Comparison of ENCODE assay signal across 8 cellular contexts in the genomic region with DNA sequence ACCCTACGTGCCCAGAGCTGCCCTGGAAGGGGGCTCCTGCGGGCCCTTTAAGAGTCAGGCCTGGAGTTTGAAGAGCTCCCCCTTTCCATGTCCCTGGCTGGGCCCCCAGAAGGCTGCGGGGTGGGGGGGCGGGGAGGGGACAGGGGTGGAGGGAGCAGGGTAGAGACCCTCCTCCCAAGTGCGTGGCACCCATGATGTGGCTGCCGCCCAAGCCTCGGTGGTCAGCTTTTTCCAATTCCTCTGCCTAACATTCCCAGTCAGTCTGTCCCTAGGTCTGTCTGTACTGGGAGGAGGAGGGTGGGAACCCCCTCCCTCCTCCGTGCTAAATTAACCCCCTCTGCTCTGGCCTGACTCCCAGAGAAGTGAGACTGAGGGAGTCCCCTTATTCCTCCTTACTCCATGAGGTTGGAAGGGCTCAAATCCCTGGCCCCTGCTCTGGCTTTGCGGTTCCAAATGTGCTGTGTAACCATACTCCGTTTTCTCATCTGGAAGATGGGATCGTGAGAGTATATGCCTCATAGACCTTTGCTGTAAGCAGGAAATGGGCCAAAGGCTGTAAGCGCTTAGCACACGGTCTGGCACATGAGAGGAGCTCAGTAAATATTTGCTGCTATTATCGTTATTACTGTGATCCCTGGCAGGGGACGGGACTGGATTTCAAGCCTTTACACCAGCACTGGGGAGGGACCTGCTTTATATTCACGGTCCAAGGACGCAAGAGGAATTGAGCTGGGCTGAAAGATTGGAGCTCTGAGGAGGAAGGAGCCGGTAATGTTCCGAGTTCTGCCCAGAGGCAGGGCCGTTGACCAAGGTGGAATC. TPM values are rescaled to one million over a fixed set of nuclear protein-coding genes. Genes with fewer than 3 reads are reported as not detected.
A peak's percentile ranks its signal among the peaks of the same experiment; 100 is the strongest.
DNase-seq lines count a peak whose midpoint lies in the region; ATAC-seq and TF ChIP-seq lines count a peak whose summit lies in the region.

No MANE protein-coding gene starts in this region.

- peaks cover 62% of the 10 kb centered on the region for H3K27me3 Mint-ChIP-seq in stimulated activated naive CD8-positive, alpha-beta T cell treated with anti-CD3 and anti-CD28 coated beads, Interleukin-15, amount 100 ng/mL, for 72 hours

- intact Hi-C loops in upper lobe of right lung (cut with DNase I), result no loop called here

- peak overlapping the region; percentile 61 for H3K27ac ChIP-seq in brain microvascular endothelial cell
- H3K27ac ChIP-seq in upper lobe of right lung, result peak overlapping the region; percentile 75

- H3K9me3 ChIP-seq in upper lobe of right lung, result no peaks in the 10 kb centered on the region

- ATAC-seq in stimulated activated naive CD8-positive, alpha-beta T cell treated with anti-CD3 and anti-CD28 coated beads, Interleukin-15, amount 100 ng/mL, for 72 hours, result peak; percentile 61
- ATAC-seq in stimulated activated naive CD8-positive, alpha-beta T cell treated with anti-CD3 and anti-CD28 coated beads, Interleukin-15, Interleukin-2, amounts not matched to agents 100 U/mL and 50 U/mL, for 24 hours, result no peak
- ATAC-seq in left lobe of liver, result peak; percentile 71
- no peak for ATAC-seq in upper lobe of right lung

- no peak for TF ChIP-seq CTCF in brain microvascular endothelial cell (IDR thresholded peaks at IDR 0.05; ENCODE audit: low read depth, low read length, missing control alignments)
- no peak for TF ChIP-seq CTCF in upper lobe of right lung (IDR thresholded peaks at IDR 0.05)

- in situ Hi-C loops in brain microvascular endothelial cell (cut with HindIII; ENCODE audit: low pct_ligation_motif_present, low sequenced_read_pairs), result no loop called here

- DNase-seq in stimulated activated naive CD8-positive, alpha-beta T cell treated with anti-CD3 and anti-CD28 coated beads, Interleukin-15, amount 100 ng/mL, for 72 hours, result no peak
- no peak for DNase-seq in stimulated activated naive CD8-positive, alpha-beta T cell treated with anti-CD3 and anti-CD28 coated beads, Interleukin-15, Interleukin-2, amounts not matched to agents 100 U/mL and 50 U/mL, for 24 hours
- DNase-seq in brain microvascular endothelial cell (peak; percentile 32), left lobe of liver (ENCODE audit: low spot score) (peak; percentile 58), upper lobe of right lung (no peak), NCI-H524 treated with DMSO at 0.1 percent for 48 hours (lab: John Stamatoyannopoulos, UW) (no peak)
- no peak for DNase-seq in stimulated activated CD4-positive, alpha-beta T cell treated with anti-CD3 and anti-CD28 coated beads, Interleukin-12 subunit alpha, Interleukin-12 subunit beta, amount 100 ng/mL, for 4 hours
- DNase-seq in stimulated activated CD4-positive, alpha-beta T cell treated with anti-CD3 and anti-CD28 coated beads, Interleukin-2, amount 100 ng/mL, for 48 hours, result no peak

- H3K36me3 ChIP-seq in brain microvascular endothelial cell (replicated peaks), result no peaks in the 10 kb centered on the region
- H3K36me3 ChIP-seq in upper lobe of right lung, result no peaks in the 10 kb centered on the region

- H3K4me3 ChIP-seq in brain microvascular endothelial cell (ENCODE audit: low read depth, low read length), result peak overlapping the region; percentile 55
- peak overlapping the region; percentile 44 for H3K4me3 ChIP-seq in upper lobe of right lung

- H3K4me3 Mint-ChIP-seq in stimulated activated naive CD8-positive, alpha-beta T cell treated with anti-CD3 and anti-CD28 coated beads, Interleukin-15, amount 100 ng/mL, for 72 hours, result peak overlapping the region; percentile 70 to 73

- no peaks in the 10 kb centered on the region for H3K9me3 Mint-ChIP-seq in stimulated activated naive CD8-positive, alpha-beta T cell treated with anti-CD3 and anti-CD28 coated beads, Interleukin-15, amount 100 ng/mL, for 72 hours

- peak overlapping the region; percentile 45 to 74 for H3K27ac Mint-ChIP-seq in stimulated activated naive CD8-positive, alpha-beta T cell treated with anti-CD3 and anti-CD28 coated beads, Interleukin-15, amount 100 ng/mL, for 72 hours

- peaks cover 34% of the 10 kb centered on the region for H3K4me1 ChIP-seq in upper lobe of right lung

- no peaks in the 10 kb centered on the region for H3K27me3 ChIP-seq in brain microvascular endothelial cell (replicated peaks)
- peaks cover 11% of the 10 kb centered on the region for H3K27me3 ChIP-seq in upper lobe of right lung

- peaks cover 62% of the 10 kb centered on the region for H3K4me1 Mint-ChIP-seq in stimulated activated naive CD8-positive, alpha-beta T cell treated with anti-CD3 and anti-CD28 coated beads, Interleukin-15, amount 100 ng/mL, for 72 hours

RNA-seq across cellular contexts. Expression of a gene that starts 0.7 kb away (rescaled TPM):
- 1.9 TPM for total RNA-seq in left lobe of liver
- 28.9 TPM for total RNA-seq in upper lobe of right lung

RNA-seq across cellular contexts. Expression of a gene that starts 59.7 kb away (rescaled TPM):
- total RNA-seq in left lobe of liver (not detected), upper lobe of right lung (0.69 TPM)

RNA-seq across cellular contexts. Expression of a gene that starts 59.8 kb away (rescaled TPM):
- total RNA-seq in left lobe of liver (24.3 TPM), upper lobe of right lung (69.9 TPM)

Comparison
In these comparisons a context has a peak if more than half of its experiments do, and no peak if none do; other contexts are left out.
1. ATAC-seq: peak in stimulated activated naive CD8-positive, alpha-beta T cell treated with anti-CD3 and anti-CD28 coated beads, Interleukin-15, amount 100 ng/mL, for 72 hours (single experiment) and left lobe of liver (single experiment); none in stimulated activated naive CD8-positive, alpha-beta T cell treated with anti-CD3 and anti-CD28 coated beads, Interleukin-15, Interleukin-2, amounts not matched to agents 100 U/mL and 50 U/mL, for 24 hours (single experiment) and upper lobe of right lung (single experiment).
2. DNase-seq: peak in brain microvascular endothelial cell (single experiment) and left lobe of liver (single experiment); none in stimulated activated naive CD8-positive, alpha-beta T cell treated with anti-CD3 and anti-CD28 coated beads, Interleukin-15, amount 100 ng/mL, for 72 hours (0 of 2), stimulated activated naive CD8-positive, alpha-beta T cell treated with anti-CD3 and anti-CD28 coated beads, Interleukin-15, Interleukin-2, amounts not matched to agents 100 U/mL and 50 U/mL, for 24 hours (single experiment), upper lobe of right lung (single experiment), NCI-H524 treated with DMSO at 0.1 percent for 48 hours (single experiment), stimulated activated CD4-positive, alpha-beta T cell treated with anti-CD3 and anti-CD28 coated beads, Interleukin-12 subunit alpha, Interleukin-12 subunit beta, amount 100 ng/mL, for 4 hours (single experiment) and stimulated activated CD4-positive, alpha-beta T cell treated with anti-CD3 and anti-CD28 coated beads, Interleukin-2, amount 100 ng/mL, for 48 hours (0 of 2).
3. RNA of a gene that starts 0.7 kb away (total RNA-seq): 28.9 TPM in upper lobe of right lung (single experiment); 1.9 TPM in left lobe of liver (single experiment); every median in the first group is over 10 times any median in the second.